8 cellular contexts compared by ENCODE assay signal in the genomic region with DNA sequence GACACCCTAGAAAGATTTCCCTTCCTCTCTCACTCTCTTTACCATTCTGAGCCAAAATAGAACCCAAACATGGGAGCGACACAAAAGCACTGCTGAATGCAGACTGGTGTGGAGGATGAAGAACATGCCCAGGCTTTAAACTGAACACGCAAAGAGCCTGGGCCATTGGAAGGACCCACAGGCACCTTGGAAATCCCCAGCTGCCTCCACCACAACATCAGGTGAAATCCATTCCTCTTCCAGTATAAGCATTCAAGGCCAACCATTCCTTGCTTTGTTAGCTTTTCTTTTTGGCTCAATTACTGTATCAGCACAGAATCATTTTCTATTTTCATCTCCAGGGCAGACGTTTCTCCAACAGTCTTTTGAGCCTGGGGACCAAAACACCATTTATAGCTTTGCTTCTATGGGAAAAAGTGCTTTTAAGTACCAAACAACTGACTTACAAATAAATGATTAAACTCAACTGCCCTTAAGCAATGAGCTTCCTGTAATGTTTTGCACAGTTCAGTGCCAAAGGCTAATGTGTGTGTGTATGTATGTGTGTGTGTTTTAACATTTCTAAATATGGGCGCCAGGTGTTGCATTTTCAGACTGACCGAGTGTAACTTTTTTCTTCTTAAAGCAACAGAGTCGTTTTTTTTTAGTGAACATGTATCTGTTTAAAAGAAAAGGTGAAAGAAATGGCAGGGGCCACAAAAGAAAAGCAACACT. TPM values are rescaled to one million over a fixed set of nuclear protein-coding genes. Genes with fewer than 3 reads are reported as not detected.
A peak's percentile ranks its signal among the peaks of the same experiment; 100 is the strongest.
DNase-seq lines count a peak whose midpoint lies in the region; ATAC-seq lines count a peak whose summit lies in the region.

No MANE protein-coding gene starts in this region.

- H3K9me3 Mint-ChIP-seq in activated CD4-positive, alpha-beta T cell treated with anti-CD3 and anti-CD28 coated beads for 36 hours (ENCODE audit: low read depth) = no peaks in the 10 kb centered on the region

- intact Hi-C loops in activated CD4-positive, alpha-beta T cell treated with anti-CD3 and anti-CD28 coated beads for 36 hours (cut with DNase I, micrococcal nuclease) = no loop called here

- POLR2A ChIA-PET in activated CD4-positive, alpha-beta T cell treated with anti-CD3 and anti-CD28 coated beads for 36 hours (lab: Charles Lee) = no interaction called here

- H3K27me3 Mint-ChIP-seq in activated CD4-positive, alpha-beta T cell treated with anti-CD3 and anti-CD28 coated beads for 36 hours = no peaks in the 10 kb centered on the region

- H3K4me3 Mint-ChIP-seq in activated CD4-positive, alpha-beta T cell treated with anti-CD3 and anti-CD28 coated beads for 36 hours = no peak overlapping the region

- H3K4me1 Mint-ChIP-seq in activated CD4-positive, alpha-beta T cell treated with anti-CD3 and anti-CD28 coated beads for 36 hours = peaks cover 16% of the 10 kb centered on the region

- ATAC-seq in activated CD4-positive, alpha-beta T cell treated with anti-CD3 and anti-CD28 coated beads for 36 hours = peak; percentile 42
- ATAC-seq in HG02970 (IDR thresholded peaks at IDR 0.05; ENCODE audit: low FRiP score, unreplicated experiment) = peak; percentile 58

- no peaks in the 10 kb centered on the region for H3K36me3 Mint-ChIP-seq in activated CD4-positive, alpha-beta T cell treated with anti-CD3 and anti-CD28 coated beads for 36 hours (ENCODE audit: low read depth)

- DNase-seq in activated CD4-positive, alpha-beta T cell treated with anti-CD3 and anti-CD28 coated beads for 36 hours = no peak
- DNase-seq in activated CD4-positive, alpha-beta T cell treated with anti-CD3 and anti-CD28 coated beads for 48 hours = no peak
- DNase-seq in NCI-H748 treated with DMSO at 0.1 percent for 48 hours (lab: John Stamatoyannopoulos, UW) (peak; percentile 5), kidney glomerular epithelial cell (lab: John Stamatoyannopoulos, UW) (peak; percentile 73), COR-L47 (lab: John Stamatoyannopoulos, UW) (no peak), T-helper 9 cell (no peak), SK-N-DZ (ENCODE audit: low spot score) (no peak)

- H3K27ac Mint-ChIP-seq in activated CD4-positive, alpha-beta T cell treated with anti-CD3 and anti-CD28 coated beads for 36 hours = peak overlapping the region; percentile 49

- CTCF ChIA-PET in activated CD4-positive, alpha-beta T cell treated with anti-CD3 and anti-CD28 coated beads for 36 hours (lab: Charles Lee) = interaction anchor here (0.6 to 2.2 kb wide), 6 partner anchors 10 to 517 kb away, joined by 3 to 10 read pairs (median 4); a partner anchor contains a TSS

RNA-seq across cellular contexts. Expression of a gene that starts 16.2 kb away (rescaled TPM):
- not detected for total RNA-seq in activated CD4-positive, alpha-beta T cell treated with anti-CD3 and anti-CD28 coated beads for 36 hours
- polyA plus RNA-seq in SK-N-DZ (2014; cell fraction: cytosol; rRNA removed) = not detected in 2 replicates
- polyA plus RNA-seq in SK-N-DZ (2014; cell fraction: nucleus; rRNA removed) = not detected in 2 replicates

RNA-seq across cellular contexts. Expression of a gene that starts 16.7 kb away (rescaled TPM):
- total RNA-seq in activated CD4-positive, alpha-beta T cell treated with anti-CD3 and anti-CD28 coated beads for 36 hours = not detected
- polyA plus RNA-seq in SK-N-DZ (2014; cell fraction: cytosol; rRNA removed) = not detected in 2 replicates
- polyA plus RNA-seq in SK-N-DZ (2014; cell fraction: nucleus; rRNA removed) = not detected in 2 replicates

Comparison
In these comparisons a context has a peak if more than half of its experiments do, and no peak if none do; other contexts are left out.
1. DNase-seq: peak in NCI-H748 treated with DMSO at 0.1 percent for 48 hours (single experiment) and kidney glomerular epithelial cell (single experiment); none in activated CD4-positive, alpha-beta T cell treated with anti-CD3 and anti-CD28 coated beads for 36 hours (single experiment), activated CD4-positive, alpha-beta T cell treated with anti-CD3 and anti-CD28 coated beads for 48 hours (single experiment), COR-L47 (single experiment), T-helper 9 cell (single experiment) and SK-N-DZ (single experiment).